13 cellular contexts compared by ENCODE assay signal in the genomic region with DNA sequence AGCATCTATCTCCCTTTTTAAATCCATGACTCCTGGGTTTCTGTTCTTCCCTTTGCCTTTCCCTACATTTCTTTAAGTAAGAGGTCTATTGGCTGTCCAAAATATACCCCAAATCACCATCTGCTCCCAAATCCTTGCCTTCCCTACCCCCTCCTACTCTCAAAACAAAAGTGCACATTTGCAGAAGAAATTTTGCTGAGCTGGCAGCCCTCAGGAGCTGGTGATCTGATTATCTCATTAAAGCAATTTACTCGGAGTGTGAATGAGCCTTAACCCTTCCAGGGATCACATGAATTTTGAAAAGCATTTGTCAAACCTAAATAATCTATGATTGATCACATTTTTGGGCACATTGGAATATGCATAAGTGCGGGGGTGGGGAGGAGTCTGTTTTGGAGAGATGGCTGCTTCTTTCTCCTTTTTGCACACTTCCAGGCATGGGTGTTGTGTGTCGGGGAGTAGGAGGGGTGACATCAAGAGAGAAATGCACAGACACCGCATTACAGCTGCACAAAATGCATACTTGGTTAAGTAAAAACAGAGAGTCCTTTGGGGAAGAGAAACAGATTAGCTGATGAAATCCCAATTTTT.
DNase-seq lines count a peak whose midpoint lies in the region; ATAC-seq, FAIRE-seq and TF ChIP-seq lines count a peak whose summit lies in the region.
"Had no signal": no experiment of that assay in that cellular context is flagged by ENCODE, and none has a peak within 500 bp of the region (broad histone marks: within the 10 kb centered on the region; RNA-seq: fewer than 3 reads in every experiment).

No MANE protein-coding gene starts in this region.

- no peak overlapping the region for H3K4me3 Mint-ChIP-seq in dendritic cell treated with granulocyte-macrophage colony-stimulating factor and Interleukin-4, amounts not matched to agents 40 ng/mL and 50 ng/mL, for 4 days

- no peaks in the 10 kb centered on the region for H3K36me3 Mint-ChIP-seq in dendritic cell treated with granulocyte-macrophage colony-stimulating factor and Interleukin-4, amounts not matched to agents 40 ng/mL and 50 ng/mL, for 4 days (ENCODE audit: low read depth)

- H3K27ac ChIP-seq in parathyroid adenoma: no peak overlapping the region
- H3K27ac ChIP-seq: SJSA1 had no signal

- H3K27me3 ChIP-seq in parathyroid adenoma (ENCODE audit: control insufficient read depth, insufficient read depth, low read length): no peaks in the 10 kb centered on the region
- H3K27me3 ChIP-seq: SJSA1 had no signal

- H3K9ac ChIP-seq in parathyroid adenoma: no peak overlapping the region
- H3K9ac ChIP-seq: BLaER1 treated with 17β-estradiol and CSF1 and Interleukin-3, amounts not matched to agents 10 nM and 100 nM had no signal

- H3K9me3 Mint-ChIP-seq in dendritic cell treated with granulocyte-macrophage colony-stimulating factor and Interleukin-4, amounts not matched to agents 40 ng/mL and 50 ng/mL, for 4 days: no peaks in the 10 kb centered on the region

- no peak overlapping the region for H3K4me3 ChIP-seq in parathyroid adenoma (ENCODE audit: low read depth, low read length)
- H3K4me3 ChIP-seq: BLaER1 treated with 17β-estradiol and CSF1 and Interleukin-3, amounts not matched to agents 10 nM and 100 nM; HAP-1; SJSA1 had no signal

- no peaks in the 10 kb centered on the region for H3K79me2 ChIP-seq in parathyroid adenoma

- DNase-seq in D721Med (ENCODE audit: insufficient read length, low spot score): no peak
- peak; percentile 89 for DNase-seq in NCI-H82 (lab: John Stamatoyannopoulos, UW)
- DNase-seq in NCI-H524 treated with DMSO at 0.1 percent for 48 hours (lab: John Stamatoyannopoulos, UW): no peak
- no peak for DNase-seq in activated CD8-positive, alpha-beta memory T cell treated with anti-CD3 and anti-CD28 coated beads, Interleukin-2, amount 50 U/mL, for 4 hours
- DNase-seq: NCI-H187, NCI-H446, NCI-H774 had no signal

- peaks cover 14% of the 10 kb centered on the region for H3K4me1 ChIP-seq in parathyroid adenoma
- H3K4me1 ChIP-seq: HAP-1, SJSA1 had no signal

- H2AFZ ChIP-seq in parathyroid adenoma: peak overlapping the region; percentile 30

- peak overlapping the region; percentile 36 for H3K4me2 ChIP-seq in parathyroid adenoma (ENCODE audit: low read length)

- intact Hi-C loops in dendritic cell treated with granulocyte-macrophage colony-stimulating factor and Interleukin-4, amounts not matched to agents 40 ng/mL and 50 ng/mL, for 4 days (cut with micrococcal nuclease): no loop called here

- peaks cover 24% of the 10 kb centered on the region for H3K4me1 Mint-ChIP-seq in dendritic cell treated with granulocyte-macrophage colony-stimulating factor and Interleukin-4, amounts not matched to agents 40 ng/mL and 50 ng/mL, for 4 days (ENCODE audit: low read depth)

- no peak for TF ChIP-seq CTCF in D721Med (IDR thresholded peaks at IDR 0.05; ENCODE audit: insufficient read depth, missing control alignments)
- TF ChIP-seq CTCF in parathyroid adenoma (IDR thresholded peaks at IDR 0.05): no peak

- peaks cover 6% of the 10 kb centered on the region for H3K27me3 Mint-ChIP-seq in dendritic cell treated with granulocyte-macrophage colony-stimulating factor and Interleukin-4, amounts not matched to agents 40 ng/mL and 50 ng/mL, for 4 days

- peak; percentile 61 for FAIRE-seq in D721Med (lab: Jason Lieb, UNC)

- no peaks in the 10 kb centered on the region for H3K9me3 ChIP-seq in parathyroid adenoma (ENCODE audit: control insufficient read depth, low read length)
- H3K9me3 ChIP-seq: BLaER1 treated with 17β-estradiol and CSF1 and Interleukin-3, amounts not matched to agents 10 nM and 100 nM; HAP-1; SJSA1 had no signal

- no peaks in the 10 kb centered on the region for H3K36me3 ChIP-seq in parathyroid adenoma (ENCODE audit: control insufficient read depth, insufficient read depth, low read length)
- H3K36me3 ChIP-seq: BLaER1 treated with 17β-estradiol and CSF1 and Interleukin-3, amounts not matched to agents 10 nM and 100 nM; HAP-1; SJSA1 had no signal

- ATAC-seq in HG03196 (IDR thresholded peaks at IDR 0.05; ENCODE audit: unreplicated experiment): no peak

- H3K27ac Mint-ChIP-seq in dendritic cell treated with granulocyte-macrophage colony-stimulating factor and Interleukin-4, amounts not matched to agents 40 ng/mL and 50 ng/mL, for 4 days: peak overlapping the region; percentile 54
